In genomic region chr2:156803243-156803642, GRCh38 we compare ENCODE assay signal across 12 cellular contexts.
DNase-seq lines count a peak whose midpoint lies in the region; TF ChIP-seq lines count a peak whose summit lies in the region.
"Had no signal": no experiment of that assay in that cellular context is flagged by ENCODE, and none has a peak within 500 bp of the region (broad histone marks: within the 10 kb centered on the region; RNA-seq: fewer than 3 reads in every experiment).

No MANE protein-coding gene starts in this region.

- no peaks in the 10 kb centered on the region for H3F3A ChIP-seq in smooth muscle cell (ENCODE audit: low read depth)

- H3K4me1 ChIP-seq in smooth muscle cell (ENCODE audit: low read depth), result peaks cover 34% of the 10 kb centered on the region
- H3K4me1 ChIP-seq: esophagus muscularis mucosa had no signal

- intact Hi-C loops in head of caudate nucleus (cut with DNase I), result no loop called here

- TF ChIP-seq CTCF in smooth muscle cell (IDR thresholded peaks at IDR 0.05; ENCODE audit: borderline replicate concordance, insufficient read depth, poor library complexity, severe bottlenecking) (no peak), GM20000 (IDR thresholded peaks at IDR 0.05; ENCODE audit: extremely low read depth, missing control alignments) (no peak)

- WGBS in smooth muscle cell (ENCODE audit: low lambda C conversion rate), result 45% methylated on average over 10 of the region's 10 CpGs

- no peak overlapping the region for H3K9ac ChIP-seq in smooth muscle cell (ENCODE audit: low read depth)

- no peaks in the 10 kb centered on the region for H3K27me3 ChIP-seq in smooth muscle cell (ENCODE audit: low read depth)
- H3K27me3 ChIP-seq: esophagus muscularis mucosa, neutrophil had no signal

- DNase-seq in NCI-H146 (lab: John Stamatoyannopoulos, UW), result peak; percentile 87
- no peak for DNase-seq in NCI-H146 treated with DMSO at 0.1 percent for 48 hours (lab: John Stamatoyannopoulos, UW; ENCODE audit: unreplicated experiment)
- peak; percentile 90 for DNase-seq in NCI-H82 (lab: John Stamatoyannopoulos, UW)
- peak; percentile 11 for DNase-seq in iPS-NIHi11 (ENCODE audit: low spot score)
- DNase-seq in smooth muscle cell (lab: John Stamatoyannopoulos, UW; ENCODE audit: unreplicated experiment), result no peak
- DNase-seq in GM20000 (ENCODE audit: low spot score), result no peak
- DNase-seq in LoVo (ENCODE audit: low spot score), result no peak
- no peak for DNase-seq in head of caudate nucleus
- DNase-seq: MM.1S; stimulated activated naive CD8-positive, alpha-beta T cell treated with anti-CD3 and anti-CD28 coated beads, Interleukin-15, Interleukin-2, amounts not matched to agents 100 U/mL and 50 U/mL, for 24 hours had no signal

- peak overlapping the region; percentile 60 for H2AFZ ChIP-seq in smooth muscle cell (ENCODE audit: low read depth)

- H4K20me1 ChIP-seq in smooth muscle cell (ENCODE audit: low read depth), result no peaks in the 10 kb centered on the region

- peak overlapping the region; percentile 44 for H3K4me2 ChIP-seq in smooth muscle cell

- no peaks in the 10 kb centered on the region for H3K36me3 ChIP-seq in smooth muscle cell (ENCODE audit: low read depth)
- H3K36me3 ChIP-seq: esophagus muscularis mucosa, neutrophil had no signal

- peak overlapping the region; percentile 40 for H3K4me3 ChIP-seq in smooth muscle cell
- H3K4me3 ChIP-seq: esophagus muscularis mucosa had no signal

- H3K27ac ChIP-seq in smooth muscle cell (ENCODE audit: low read depth), result no peak overlapping the region
- H3K27ac ChIP-seq: esophagus muscularis mucosa, neutrophil had no signal

- H3K9me3 ChIP-seq in smooth muscle cell (replicated peaks; ENCODE audit: low read depth), result no peaks in the 10 kb centered on the region
- H3K9me3 ChIP-seq: esophagus muscularis mucosa, neutrophil had no signal

- no peaks in the 10 kb centered on the region for H3K79me2 ChIP-seq in smooth muscle cell (ENCODE audit: low read depth)

Comparison
In these comparisons a context has a peak if more than half of its experiments do, and no peak if none do; other contexts are left out.
1. DNase-seq: peak in NCI-H146 (single experiment), NCI-H82 (single experiment) and iPS-NIHi11 (single experiment); none in NCI-H146 treated with DMSO at 0.1 percent for 48 hours (single experiment), smooth muscle cell (single experiment), GM20000 (single experiment), LoVo (single experiment) and head of caudate nucleus (0 of 42).